In the genomic region with DNA sequence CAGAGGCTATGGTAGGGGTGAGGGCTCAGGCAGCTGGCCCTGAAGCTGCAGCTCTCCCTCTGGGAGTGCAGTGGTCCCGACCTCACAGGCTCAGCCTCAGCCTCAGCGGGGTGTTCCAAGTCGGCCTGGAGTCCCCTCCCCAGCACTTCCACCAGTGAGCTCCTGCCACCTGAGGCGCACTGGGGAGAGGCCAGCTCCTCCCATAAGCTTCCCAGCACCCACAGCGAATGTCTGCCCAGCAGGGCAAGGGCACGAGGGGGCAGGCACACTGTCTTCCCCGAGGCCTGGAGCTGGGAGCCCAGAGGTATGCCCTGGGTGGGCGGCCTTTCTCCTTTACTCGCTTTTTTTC, we compare ENCODE assay signal across 20 cellular contexts.
"Had no signal": no experiment of that assay in that cellular context is flagged by ENCODE, and none has a peak within 500 bp of the region (broad histone marks: within the 10 kb centered on the region; RNA-seq: fewer than 3 reads in every experiment).

No MANE protein-coding gene starts in this region.

- H3K9ac ChIP-seq: neural progenitor cell, parathyroid adenoma had no signal

- H3K4me1 ChIP-seq: gastrocnemius medialis, neural progenitor cell, parathyroid adenoma, prostate gland, thyroid gland, uterus had no signal

- H3K4me2 ChIP-seq: neural progenitor cell had no signal

- H3K79me2 ChIP-seq: parathyroid adenoma had no signal

- H2AFZ ChIP-seq: neural progenitor cell, parathyroid adenoma had no signal

- H3K4me3 ChIP-seq: esophagus muscularis mucosa, gastrocnemius medialis, lower lobe of right lung, neural progenitor cell, prostate gland, suprapubic skin, thyroid gland, upper lobe of left lung, uterus had no signal

- H3K9me3 ChIP-seq: esophagus muscularis mucosa, gastrocnemius medialis, lower lobe of right lung, prostate gland, suprapubic skin, thyroid gland, upper lobe of left lung, uterus had no signal

- DNase-seq: effector memory CD4-positive, alpha-beta T cell; gastrocnemius medialis; islet precursor cell; lower lobe of right lung; occipital lobe; small intestine; stimulated activated CD4-positive, alpha-beta T cell treated with anti-CD3 and anti-CD28 coated beads, Interleukin-12 subunit alpha, Interleukin-12 subunit beta, amount 100 ng/mL, for 4 hours; stimulated activated CD4-positive, alpha-beta T cell treated with anti-CD3 and anti-CD28 coated beads, Interleukin-2, amount 100 ng/mL, for 48 hours; stimulated activated naive CD8-positive, alpha-beta T cell treated with anti-CD3 and anti-CD28 coated beads, Interleukin-15, Interleukin-2, amounts not matched to agents 100 U/mL and 50 U/mL, for 24 hours; thyroid gland; uterus had no signal

- H3K27me3 ChIP-seq: gastrocnemius medialis, neural progenitor cell, thyroid gland had no signal

- ATAC-seq: left lobe of liver; lower lobe of right lung; natural killer cell treated with Interleukin-12 subunit alpha and Interleukin-12 subunit beta and Interleukin-15 and Interleukin-18, amount 100 ng/mL, for 72 hours; stimulated activated naive CD8-positive, alpha-beta T cell treated with anti-CD3 and anti-CD28 coated beads, Interleukin-15, Interleukin-2, amounts not matched to agents 100 U/mL and 50 U/mL, for 24 hours had no signal

- H3K27ac ChIP-seq: epithelial cell of prostate, esophagus muscularis mucosa, gastrocnemius medialis, lower lobe of right lung, neural progenitor cell, parathyroid adenoma, prostate gland, suprapubic skin, thyroid gland, upper lobe of left lung, uterus had no signal

- H3K36me3 ChIP-seq: esophagus muscularis mucosa, gastrocnemius medialis, lower lobe of right lung, neural progenitor cell, prostate gland, suprapubic skin, thyroid gland, upper lobe of left lung, uterus had no signal
